In genomic region chr1:1600861-1601563, GRCh38 we compare ENCODE assay signal across 10 cellular contexts. TPM values are rescaled to one million over a fixed set of nuclear protein-coding genes. Genes with fewer than 3 reads are reported as not detected.
DNase-seq lines count a peak whose midpoint lies in the region; ATAC-seq and TF ChIP-seq lines count a peak whose summit lies in the region.
"Had no signal": no experiment of that assay in that cellular context is flagged by ENCODE, and none has a peak within 500 bp of the region (broad histone marks: within the 10 kb centered on the region; RNA-seq: fewer than 3 reads in every experiment).

No MANE protein-coding gene starts in this region.

- no peaks in the 10 kb centered on the region for H3K9me3 ChIP-seq in aorta (ENCODE audit: control insufficient read depth, low read length)
- H3K9me3 ChIP-seq: heart left ventricle, mucosa of descending colon had no signal

- ATAC-seq in activated naive CD8-positive, alpha-beta T cell treated with anti-CD3 and anti-CD28 coated beads, Interleukin-2, amount 50 U/mL, for 24 hours, result no peak
- no peak for ATAC-seq in stimulated activated memory B cell treated with anti-CD40 and anti-IgM and Interleukin-4, amounts not matched to agents 10 μg/mL and 1 μg/mL and 100 μg/mL, for 72 hours
- ATAC-seq in aorta (ENCODE audit: low FRiP score), result no peak
- ATAC-seq: heart left ventricle had no signal

- no peaks in the 10 kb centered on the region for H3K27me3 ChIP-seq in aorta (ENCODE audit: control insufficient read depth in 1 of 2, insufficient read depth in 2 of 2, low read length in 1 of 2)

- H3K4me1 ChIP-seq in aorta (ENCODE audit: control insufficient read depth in 1 of 2, insufficient read depth in 2 of 2, low read length in 2 of 2), result no peaks in the 10 kb centered on the region

- H3K27ac ChIP-seq in VCaP, result peak overlapping the region; percentile 59; the same call in 1 of the 2 replicates
- H3K27ac ChIP-seq in aorta (ENCODE audit: low read depth in 1 of 2, low read length in 2 of 2), result no peak overlapping the region
- H3K27ac ChIP-seq: heart left ventricle had no signal

- no peak for DNase-seq in activated naive CD8-positive, alpha-beta T cell treated with anti-CD3 and anti-CD28 coated beads, Interleukin-2, amount 50 U/mL, for 24 hours
- DNase-seq in glutamatergic neuron, result no peak
- no peak for DNase-seq in head of caudate nucleus
- DNase-seq in cerebellar cortex (ENCODE audit: low spot score), result no peak
- DNase-seq in aorta, result no peak

- no peak overlapping the region for H3K4me3 ChIP-seq in aorta (ENCODE audit: low read length in 2 of 2)
- H3K4me3 ChIP-seq: mucosa of descending colon had no signal

- no peaks in the 10 kb centered on the region for H3K36me3 ChIP-seq in aorta (ENCODE audit: control insufficient read depth in 1 of 2, insufficient read depth in 2 of 2, low read length in 1 of 2)
- H3K36me3 ChIP-seq: heart left ventricle had no signal

- H3K9me3 Mint-ChIP-seq in activated naive CD8-positive, alpha-beta T cell (ENCODE audit: low read depth), result no peaks in the 10 kb centered on the region
- H3K9me3 Mint-ChIP-seq in activated naive CD8-positive, alpha-beta T cell treated with anti-CD3 and anti-CD28 coated beads, Interleukin-2, amount 50 U/mL, for 24 hours, result no peaks in the 10 kb centered on the region
- H3K9me3 Mint-ChIP-seq in glutamatergic neuron (ENCODE audit: unreplicated experiment), result no peaks in the 10 kb centered on the region
- H3K9me3 Mint-ChIP-seq in stimulated activated memory B cell treated with anti-CD40 and anti-IgM and Interleukin-4, amounts not matched to agents 10 μg/mL and 1 μg/mL and 100 μg/mL, for 72 hours, result no peaks in the 10 kb centered on the region

- peaks cover 8% of the 10 kb centered on the region for H3K4me1 Mint-ChIP-seq in activated naive CD8-positive, alpha-beta T cell (ENCODE audit: low read depth)
- peaks cover 8% of the 10 kb centered on the region for H3K4me1 Mint-ChIP-seq in activated naive CD8-positive, alpha-beta T cell treated with anti-CD3 and anti-CD28 coated beads, Interleukin-2, amount 50 U/mL, for 24 hours
- H3K4me1 Mint-ChIP-seq in glutamatergic neuron (ENCODE audit: low read depth, unreplicated experiment), result no peaks in the 10 kb centered on the region
- peaks cover 38% of the 10 kb centered on the region for H3K4me1 Mint-ChIP-seq in stimulated activated memory B cell treated with anti-CD40 and anti-IgM and Interleukin-4, amounts not matched to agents 10 μg/mL and 1 μg/mL and 100 μg/mL, for 72 hours

- no peaks in the 10 kb centered on the region for H3K36me3 Mint-ChIP-seq in activated naive CD8-positive, alpha-beta T cell
- no peaks in the 10 kb centered on the region for H3K36me3 Mint-ChIP-seq in activated naive CD8-positive, alpha-beta T cell treated with anti-CD3 and anti-CD28 coated beads, Interleukin-2, amount 50 U/mL, for 24 hours (ENCODE audit: low read depth)
- no peaks in the 10 kb centered on the region for H3K36me3 Mint-ChIP-seq in glutamatergic neuron (ENCODE audit: unreplicated experiment)
- H3K36me3 Mint-ChIP-seq in stimulated activated memory B cell treated with anti-CD40 and anti-IgM and Interleukin-4, amounts not matched to agents 10 μg/mL and 1 μg/mL and 100 μg/mL, for 72 hours, result no peaks in the 10 kb centered on the region

- H3K4me3 Mint-ChIP-seq in activated naive CD8-positive, alpha-beta T cell, result peak overlapping the region; percentile 58
- H3K4me3 Mint-ChIP-seq in activated naive CD8-positive, alpha-beta T cell treated with anti-CD3 and anti-CD28 coated beads, Interleukin-2, amount 50 U/mL, for 24 hours, result no peak overlapping the region
- peak overlapping the region; percentile 61 for H3K4me3 Mint-ChIP-seq in glutamatergic neuron (ENCODE audit: unreplicated experiment)
- peak overlapping the region; percentile 68 for H3K4me3 Mint-ChIP-seq in stimulated activated memory B cell treated with anti-CD40 and anti-IgM and Interleukin-4, amounts not matched to agents 10 μg/mL and 1 μg/mL and 100 μg/mL, for 72 hours

- no peak overlapping the region for H3K27ac Mint-ChIP-seq in activated naive CD8-positive, alpha-beta T cell
- H3K27ac Mint-ChIP-seq in activated naive CD8-positive, alpha-beta T cell treated with anti-CD3 and anti-CD28 coated beads, Interleukin-2, amount 50 U/mL, for 24 hours, result no peak overlapping the region
- no peak overlapping the region for H3K27ac Mint-ChIP-seq in glutamatergic neuron (ENCODE audit: unreplicated experiment)
- no peak overlapping the region for H3K27ac Mint-ChIP-seq in stimulated activated memory B cell treated with anti-CD40 and anti-IgM and Interleukin-4, amounts not matched to agents 10 μg/mL and 1 μg/mL and 100 μg/mL, for 72 hours

- no peaks in the 10 kb centered on the region for H3K27me3 Mint-ChIP-seq in activated naive CD8-positive, alpha-beta T cell
- peaks cover 9% of the 10 kb centered on the region for H3K27me3 Mint-ChIP-seq in activated naive CD8-positive, alpha-beta T cell treated with anti-CD3 and anti-CD28 coated beads, Interleukin-2, amount 50 U/mL, for 24 hours
- H3K27me3 Mint-ChIP-seq in glutamatergic neuron (ENCODE audit: unreplicated experiment), result peaks cover 6% of the 10 kb centered on the region
- H3K27me3 Mint-ChIP-seq in stimulated activated memory B cell treated with anti-CD40 and anti-IgM and Interleukin-4, amounts not matched to agents 10 μg/mL and 1 μg/mL and 100 μg/mL, for 72 hours, result peaks cover 25% of the 10 kb centered on the region

- TF ChIP-seq CTCF in VCaP (conservative IDR thresholded peaks at IDR 0.05) (no peak), glutamatergic neuron (IDR thresholded peaks at IDR 0.05; ENCODE audit: partially characterized antibody, unreplicated experiment) (no peak)

- intact Hi-C loops in head of caudate nucleus (cut with DNase I), result no loop called here
- intact Hi-C loops in aorta (cut with DNase I), result no loop called here

- WGBS in aorta, 2 donors, result 52 to 64% methylated on average over 22 of the region's 22 CpGs

RNA-seq across cellular contexts. Expression of gene FNDC10, which starts 1.1 kb away (rescaled TPM):
- total RNA-seq in glutamatergic neuron (ENCODE audit: unreplicated experiment), result 11.9 TPM
- total RNA-seq in aorta, result 1 to 10 TPM; 1.2 to 3.0 TPM
- polyA plus RNA-seq in aorta, result under 1 TPM; 0.38 to 0.50 TPM

RNA-seq across cellular contexts. Expression of gene MIB2, which starts 14.3 kb away (rescaled TPM):
- total RNA-seq in glutamatergic neuron (ENCODE audit: unreplicated experiment), result 77.7 TPM
- total RNA-seq in aorta, result 10 to 100 TPM; 45.0 to 77.7 TPM
- 100 to 1,000 TPM in 1 of 2 donors, 10 to 100 TPM in 1; 20.4 to 220 TPM for polyA plus RNA-seq in aorta

RNA-seq across cellular contexts. Expression of gene SSU72, which starts 26.3 kb away (rescaled TPM):
- total RNA-seq in glutamatergic neuron (ENCODE audit: unreplicated experiment) (123 TPM), aorta (10 to 100 TPM; 67.7 to 71.5 TPM)
- polyA plus RNA-seq in aorta, result 10 to 100 TPM; 65.0 to 92.8 TPM

RNA-seq across cellular contexts. Expression of gene MMP23B, which starts 31.0 kb away (rescaled TPM):
- total RNA-seq in glutamatergic neuron (ENCODE audit: unreplicated experiment) (162 TPM), aorta (10 to 100 TPM; 15.5 to 74.5 TPM)
- 100 to 1,000 TPM in 1 of 2 donors, 10 to 100 TPM in 1; 41.2 to 120 TPM for polyA plus RNA-seq in aorta

RNA-seq across cellular contexts. Expression of gene CDK11B, which starts 57.8 kb away (rescaled TPM):
- total RNA-seq in glutamatergic neuron (ENCODE audit: unreplicated experiment) (32.7 TPM), aorta (10 to 100 TPM; 25.2 to 27.0 TPM)
- polyA plus RNA-seq in aorta, result 10 to 100 TPM; 42.3 to 44.7 TPM
